In genomic region chr15:67097424-67097823, GRCh38 we compare ENCODE assay signal across 10 cellular contexts. TPM values are rescaled to one million over a fixed set of nuclear protein-coding genes. Genes with fewer than 3 reads are reported as not detected.
DNase-seq lines count a peak whose midpoint lies in the region; ATAC-seq, FAIRE-seq and TF ChIP-seq lines count a peak whose summit lies in the region.
"Had no signal": no experiment of that assay in that cellular context is flagged by ENCODE, and none has a peak within 500 bp of the region (broad histone marks: within the 10 kb centered on the region; RNA-seq: fewer than 3 reads in every experiment).

No MANE protein-coding gene starts in this region.

- H3K27ac ChIP-seq in A549 = peak overlapping the region; percentile 64 to 84
- no peak overlapping the region for H3K27ac ChIP-seq in H9 (ENCODE audit: insufficient read length, low read depth, low read length)
- H3K27ac ChIP-seq: C4-2B had no signal

- H3K27me3 Mint-ChIP-seq in H9 (ENCODE audit: low read depth) (no peaks in the 10 kb centered on the region), naive B cell (no peaks in the 10 kb centered on the region)
- H3K27me3 Mint-ChIP-seq in activated naive CD8-positive, alpha-beta T cell = no peaks in the 10 kb centered on the region

- H2BK5ac ChIP-seq in H9 (ENCODE audit: insufficient read length, low read length) = no peak overlapping the region

- WGBS in A549 (ENCODE audit: missing lambda C conversion rate) = 89% methylated on average over 4 of the region's 4 CpGs
- WGBS in H9 (ENCODE audit: extremely low coverage, insufficient read length, low lambda C conversion rate) = no CpG with 5 or more reads among the region's 4 CpGs

- peaks cover 0 to 5% (median 0%) of the 10 kb centered on the region in 3 experiments; a peak in 2 of 7 replicates for H3K36me3 Mint-ChIP-seq in H9 (ENCODE audit: insufficient read depth in 1 of 3, low read depth in 3 of 3)
- peaks cover 8% of the 10 kb centered on the region for H3K36me3 Mint-ChIP-seq in activated naive CD8-positive, alpha-beta T cell
- peaks cover 6 to 8% of the 10 kb centered on the region in 2 donors for H3K36me3 Mint-ChIP-seq in naive B cell

- H2BK12ac ChIP-seq in H9 (ENCODE audit: insufficient read length, low read depth, low read length) = no peak overlapping the region

- H3K23ac ChIP-seq in H9 (ENCODE audit: insufficient read length, low read depth, low read length) = no peak overlapping the region

- peak overlapping the region in 2 of 3 experiments; percentile 19 to 22; a peak in 2 of 7 replicates for H3K27ac Mint-ChIP-seq in H9
- H3K27ac Mint-ChIP-seq in activated naive CD8-positive, alpha-beta T cell = peak overlapping the region; percentile 93
- H3K27ac Mint-ChIP-seq in naive B cell = peak overlapping the region in 5 of 6 donors; percentile 92 to 98 (median 97)

- no peak for TF ChIP-seq POLR2A in A549 (IDR thresholded peaks at IDR 0.05; ENCODE audit: low read length)

- H3K9me3 ChIP-seq in A549 (no peaks in the 10 kb centered on the region), H9 (ENCODE audit: control insufficient read depth, low read depth, low read length) (no peaks in the 10 kb centered on the region)

- no peak overlapping the region for H3K4ac ChIP-seq in H9 (ENCODE audit: low read depth, low read length)

- H3K23me2 ChIP-seq in H9 (ENCODE audit: insufficient read length, low read depth, low read length, poor library complexity, severe bottlenecking) = no peaks in the 10 kb centered on the region

- H3K27me3 ChIP-seq in H9 (ENCODE audit: insufficient read depth, low read length) = no peaks in the 10 kb centered on the region

- DNase-seq in A549 (ENCODE audit: low read depth in 1 of 2, low spot score in 1 of 2) = no peak
- no peak for DNase-seq in H9
- no peak for DNase-seq in naive B cell
- DNase-seq in GM19238 (ENCODE audit: insufficient read length, low spot score) = no peak
- no peak for DNase-seq in kidney glomerular epithelial cell (lab: John Stamatoyannopoulos, UW)
- DNase-seq: activated CD8-positive, alpha-beta memory T cell treated with anti-CD3 and anti-CD28 coated beads for 24 hours had no signal

- no peak overlapping the region for H3K4me3 ChIP-seq in A549

- no peak overlapping the region for H2AK5ac ChIP-seq in H9 (ENCODE audit: insufficient read length, low read length)

- POLR2A ChIA-PET in A549 (lab: Yijun Ruan, JAX) = interaction anchor here (1.3 kb wide), 1 partner anchor 10 kb away, joined by 3 read pairs; no protein-coding TSS in a partner anchor

- ATAC-seq in A549 (no peak), naive B cell (ENCODE audit: low read depth in 2 of 2) (no peak), HG02852 (IDR thresholded peaks at IDR 0.05; ENCODE audit: unreplicated experiment) (no peak), HG03135 (IDR thresholded peaks at IDR 0.05; ENCODE audit: unreplicated experiment) (no peak)

- no peak overlapping the region for H3K9ac ChIP-seq in H9 (ENCODE audit: extremely low read depth, insufficient read length, low read length)

- H3K79me1 ChIP-seq in H9 (ENCODE audit: insufficient read depth, low read depth, low read length, poor library complexity, severe bottlenecking) = no peaks in the 10 kb centered on the region

- H3K79me2 ChIP-seq in H9 (ENCODE audit: insufficient read depth, low read length) = no peaks in the 10 kb centered on the region

- TF ChIP-seq CTCF in A549 (IDR thresholded peaks at IDR 0.05) (no peak), H9 (conservative IDR thresholded peaks at IDR 0.05) (no peak)

- H3K56ac ChIP-seq in H9 (ENCODE audit: insufficient read length, low read depth, low read length) = no peak overlapping the region

- no peak for FAIRE-seq in A549 (lab: Jason Lieb, UNC)

- H3T11ph ChIP-seq in H9 (ENCODE audit: low read length) = no peak overlapping the region

- H4K5ac ChIP-seq in H9 (ENCODE audit: insufficient read length, low read depth, low read length) = no peak overlapping the region

- no peak for TF ChIP-seq EP300 in A549 (IDR thresholded peaks at IDR 0.05)

- no peak overlapping the region for H3K18ac ChIP-seq in H9 (ENCODE audit: insufficient read length, low read depth, low read length)

- no peak overlapping the region for H2BK15ac ChIP-seq in H9 (ENCODE audit: low read depth, low read length)

- H3K9me3 Mint-ChIP-seq in H9 = no peaks in the 10 kb centered on the region
- H3K9me3 Mint-ChIP-seq in activated naive CD8-positive, alpha-beta T cell (ENCODE audit: low read depth) = no peaks in the 10 kb centered on the region
- H3K9me3 Mint-ChIP-seq in naive B cell = no peaks in the 10 kb centered on the region

- H3K4me2 ChIP-seq in A549 = peak overlapping the region; percentile 25; the same call in 2 of the 3 replicates
- H3K4me2 ChIP-seq in H9 (ENCODE audit: insufficient read depth, insufficient read length, low read length) = no peak overlapping the region

- H4K20me1 ChIP-seq in H9 (ENCODE audit: control insufficient read depth, insufficient read depth, insufficient read length) = no peaks in the 10 kb centered on the region

- H3K4me1 Mint-ChIP-seq in H9 = peaks cover 36 to 42% of the 10 kb centered on the region in 2 experiments
- peaks cover 53% of the 10 kb centered on the region for H3K4me1 Mint-ChIP-seq in activated naive CD8-positive, alpha-beta T cell (ENCODE audit: low read depth)
- peaks cover 62 to 79% (median 71%) of the 10 kb centered on the region in 3 donors for H3K4me1 Mint-ChIP-seq in naive B cell

- no peak overlapping the region for H4K8ac ChIP-seq in H9 (replicated peaks; ENCODE audit: insufficient read length, low read depth, low read length)

- no peak overlapping the region for H4K91ac ChIP-seq in H9 (ENCODE audit: insufficient read length, low read depth, low read length)

- TF ChIP-seq RAD21 in A549 (conservative IDR thresholded peaks at IDR 0.05 in 1 of 2, IDR thresholded peaks at IDR 0.05 in 1 of 2) = no peak

- CTCF ChIA-PET in A549 (lab: Yijun Ruan, JAX) = interaction anchor here (1.2 to 1.4 kb wide), 3 partner anchors 7 to 51 kb away, joined by 4 to 6 read pairs (median 4); no protein-coding TSS in a partner anchor

- no peak overlapping the region for H2BK120ac ChIP-seq in H9 (ENCODE audit: low read depth, low read length, poor library complexity, severe bottlenecking)

- peaks cover 98% of the 10 kb centered on the region for H3K4me1 ChIP-seq in A549
- peaks cover under 1% of the 10 kb centered on the region; the same call in 1 of the 2 replicates for H3K4me1 ChIP-seq in H9 (ENCODE audit: insufficient read depth, low read length)

- no peak overlapping the region for H2BK20ac ChIP-seq in H9 (ENCODE audit: low read depth, low read length, poor library complexity, severe bottlenecking)

- no peak overlapping the region for H2AFZ ChIP-seq in H9 (ENCODE audit: low read length)

- no peak overlapping the region for H3K14ac ChIP-seq in H9 (ENCODE audit: insufficient read depth, low read length)

- H3K4me3 Mint-ChIP-seq in H9 = no peak overlapping the region
- peak overlapping the region; percentile 72 for H3K4me3 Mint-ChIP-seq in activated naive CD8-positive, alpha-beta T cell
- peak overlapping the region; percentile 53 to 92 (median 72) for H3K4me3 Mint-ChIP-seq in naive B cell

TF ChIP-seq in A549, 52 proteins besides CTCF, POLR2A, EP300 and RAD21:
- no peak for TF ChIP-seq BCL3 (IDR thresholded peaks at IDR 0.05)
- peak; percentile 61 for TF ChIP-seq KDM1A (IDR thresholded peaks at IDR 0.05; ENCODE audit: low read depth)
- TF ChIP-seq CBX2 (IDR thresholded peaks at IDR 0.05; ENCODE audit: borderline replicate concordance, low read depth) = no peak
- no peak for TF ChIP-seq ELK1 (IDR thresholded peaks at IDR 0.05; ENCODE audit: low read depth, low read length)
- TF ChIP-seq RARB (CRISPR knock-in tag; IDR thresholded peaks at IDR 0.05) = no peak
- TF ChIP-seq HDAC2 (IDR thresholded peaks at IDR 0.05) = 0 out of 2 replicates have a peak, but pooled peaks have one; percentile 76
TF ChIP-seq in A549: peak in this region for 2.

RNA-seq across cellular contexts. Expression of gene SMAD3, which starts 32.0 kb away (rescaled TPM):
- 77.2 and 101 TPM in 2 replicates for polyA plus RNA-seq in A549 (2011; rRNA removed)
- 116 and 161 TPM in 2 replicates for polyA plus RNA-seq in A549 (2012; cell fraction: cytosol; rRNA removed)
- polyA plus RNA-seq in A549 (2012; cell fraction: nucleus; rRNA removed) = 256 and 267 TPM in 2 replicates
- polyA plus RNA-seq in A549 (2017; fragmentation: RNase III; extraction: RNeasy Plus Mini Kit Qiagen cat#74134 plus additional on column Dnase treatment) = 74.6 to 106 TPM (median 93.4 TPM) in 3 replicates
- polyA minus RNA-seq in A549 (2011; rRNA and poly(A)+ RNA removed) = 138 and 158 TPM in 2 replicates
- 25.9 and 26.7 TPM in 2 replicates for total RNA-seq in H9 (2021)
- 10 to 100 TPM; 34.7 to 68.7 (median 38.0) TPM for polyA plus RNA-seq in naive B cell (ENCODE audit: low read depth in 6 of 6)

Comparison
In these comparisons a context has a peak if more than half of its experiments do, and no peak if none do; other contexts are left out.
1. H3K27ac Mint-ChIP-seq: peak in every context shown above with its lines; median percentile 97 in naive B cell; 93 in activated naive CD8-positive, alpha-beta T cell; 20 in H9.
2. H3K4me3 Mint-ChIP-seq: peak in activated naive CD8-positive, alpha-beta T cell (single experiment) and naive B cell (8 of 8); none in H9 (0 of 2).